ENCODE assay signal across 12 cellular contexts in the genomic region with DNA sequence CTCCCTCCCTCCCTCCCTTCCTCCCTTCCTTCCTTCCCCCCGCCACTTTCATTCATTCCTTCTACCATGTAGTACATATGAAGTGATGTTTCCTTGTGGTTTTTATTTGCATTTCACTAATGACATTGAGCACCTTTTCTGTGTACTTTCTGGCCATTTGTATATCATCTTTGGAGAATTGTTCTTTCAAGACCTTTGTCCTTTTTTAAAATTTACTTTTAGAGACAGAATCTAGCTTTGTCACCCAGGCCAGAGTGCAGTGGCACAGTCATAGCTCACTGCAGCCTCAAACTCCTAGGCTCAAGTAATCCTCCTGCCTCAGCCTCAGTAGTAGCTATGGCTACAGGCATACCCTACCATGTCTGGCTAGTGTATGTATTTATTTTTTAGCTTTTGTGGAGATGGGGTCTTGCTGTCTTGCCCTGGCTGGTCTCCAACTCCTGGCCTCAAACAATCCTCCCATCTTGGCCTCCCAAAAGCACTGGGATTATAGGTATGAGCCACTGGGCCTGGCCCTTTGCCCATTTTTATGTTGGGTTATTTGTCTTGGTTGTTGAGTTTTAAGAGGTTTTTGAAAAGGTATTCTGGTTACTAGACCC. TPM values are rescaled to one million over a fixed set of nuclear protein-coding genes. Genes with fewer than 3 reads are reported as not detected.
DNase-seq lines count a peak whose midpoint lies in the region; ATAC-seq, FAIRE-seq and TF ChIP-seq lines count a peak whose summit lies in the region.
"Had no signal": no experiment of that assay in that cellular context is flagged by ENCODE, and none has a peak within 500 bp of the region (broad histone marks: within the 10 kb centered on the region; RNA-seq: fewer than 3 reads in every experiment).

No MANE protein-coding gene starts in this region.

- no peaks in the 10 kb centered on the region for H3K9me1 ChIP-seq in endothelial cell of umbilical vein (replicated peaks; ENCODE audit: control insufficient read depth, extremely low read depth, insufficient read depth, low read length)

- CTCF ChIA-PET in endothelial cell of umbilical vein (lab: Charles Lee), result interaction anchor here (0.9 to 1.5 kb wide), 3 partner anchors 10 to 116 kb away, joined by 3 to 4 read pairs (median 3); no protein-coding TSS in a partner anchor
- CTCF ChIA-PET in naive thymus-derived CD4-positive, alpha-beta T cell (lab: Charles Lee), result no interaction called here

- H3K4me1 ChIP-seq in OCI-LY3 (ENCODE audit: low read length), result peaks cover 10% of the 10 kb centered on the region
- no peaks in the 10 kb centered on the region for H3K4me1 ChIP-seq in endothelial cell of umbilical vein (ENCODE audit: control insufficient read depth, extremely low read depth, insufficient read depth, low read length)
- no peaks in the 10 kb centered on the region for H3K4me1 ChIP-seq in naive thymus-derived CD4-positive, alpha-beta T cell (ENCODE audit: control insufficient read depth in 2 of 2, insufficient read depth in 2 of 2, low read length in 2 of 2)

- H3K4me1 Mint-ChIP-seq in naive thymus-derived CD4-positive, alpha-beta T cell, result peaks cover 0 to 5% (median 0%) of the 10 kb centered on the region in 7 donors

- H3K4me3 ChIP-seq in OCI-LY3 (ENCODE audit: low read length) (no peak overlapping the region), endothelial cell of umbilical vein (replicated peaks in 1 of 3; ENCODE audit: insufficient read depth in 1 of 3, low read depth in 1 of 3, low read length in 3 of 3) (no peak overlapping the region)
- H3K4me3 ChIP-seq in naive thymus-derived CD4-positive, alpha-beta T cell (ENCODE audit: low read length), result no peak overlapping the region

- H3K9me3 ChIP-seq in OCI-LY3 (ENCODE audit: insufficient read depth, low read length), result no peaks in the 10 kb centered on the region
- H3K9me3 ChIP-seq in endothelial cell of umbilical vein (replicated peaks; ENCODE audit: control insufficient read depth, insufficient read depth, low read length), result no peaks in the 10 kb centered on the region
- H3K9me3 ChIP-seq in naive thymus-derived CD4-positive, alpha-beta T cell (ENCODE audit: control insufficient read depth in 2 of 3, low read length in 3 of 3), result no peaks in the 10 kb centered on the region

- BruUV-seq in endothelial cell of umbilical vein (replicated peaks; lab: Mats Ljungman, UMichigan), result no TSS peak

- TF ChIP-seq POLR2A in endothelial cell of umbilical vein (IDR thresholded peaks at IDR 0.05; ENCODE audit: low read depth, low read length), result no peak

- no peak overlapping the region for H3K27ac Mint-ChIP-seq in naive thymus-derived CD4-positive, alpha-beta T cell

- H3K79me2 ChIP-seq in OCI-LY3 (ENCODE audit: low read length) (no peaks in the 10 kb centered on the region), endothelial cell of umbilical vein (ENCODE audit: control insufficient read depth, insufficient read depth, low read length) (no peaks in the 10 kb centered on the region)

- H2AFZ ChIP-seq in OCI-LY3 (ENCODE audit: low read depth, low read length), result no peak overlapping the region
- no peak overlapping the region for H2AFZ ChIP-seq in endothelial cell of umbilical vein (ENCODE audit: low read depth, low read length)

- TF ChIP-seq CTCF in OCI-LY3 (IDR thresholded peaks at IDR 0.05; ENCODE audit: low read depth, low read length) (no peak), endothelial cell of umbilical vein (IDR thresholded peaks at IDR 0.05; ENCODE audit: extremely low read depth in 1 of 2, insufficient read depth in 1 of 2, low read depth in 1 of 2, low read length in 2 of 2) (no peak)

- intact Hi-C loops in endothelial cell of umbilical vein (cut with micrococcal nuclease), result no loop called here
- intact Hi-C loops in naive thymus-derived CD4-positive, alpha-beta T cell (cut with micrococcal nuclease), result no loop called here

- peaks cover 0 to 31% (median 21%) of the 10 kb centered on the region in 5 donors for H3K36me3 Mint-ChIP-seq in naive thymus-derived CD4-positive, alpha-beta T cell

- DNase-seq in EH (ENCODE audit: low read depth) (peak; percentile 4), endothelial cell of umbilical vein (ENCODE audit: low read depth, low spot score) (no peak), NCI-H2227 (lab: John Stamatoyannopoulos, UW; ENCODE audit: unreplicated experiment) (no peak)
- DNase-seq in effector CD4-positive, alpha-beta T cell, result no peak
- DNase-seq in naive thymus-derived CD4-positive, alpha-beta T cell, result no peak
- DNase-seq: NCI-H1048, Right ventricle myocardium superior, T1000 had no signal

- no peaks in the 10 kb centered on the region for H3K27me3 Mint-ChIP-seq in naive thymus-derived CD4-positive, alpha-beta T cell

- H3K9ac ChIP-seq in OCI-LY3 (ENCODE audit: low read length), result no peak overlapping the region
- H3K9ac ChIP-seq in endothelial cell of umbilical vein (replicated peaks; ENCODE audit: extremely low read depth, insufficient read depth, low read length), result no peak overlapping the region

- no peaks in the 10 kb centered on the region for H3K9me3 Mint-ChIP-seq in naive thymus-derived CD4-positive, alpha-beta T cell

- dilution Hi-C loops in endothelial cell of umbilical vein (cut with MboI; ENCODE audit: extremely low pct_ligation_motif_present, low sequenced_read_pairs), result no loop called here

- H3K4me3 Mint-ChIP-seq in naive thymus-derived CD4-positive, alpha-beta T cell, result no peak overlapping the region

- peak; percentile 24 for FAIRE-seq in endothelial cell of umbilical vein (lab: Jason Lieb, UNC)
- FAIRE-seq: colon had no signal

- POLR2A ChIA-PET in endothelial cell of umbilical vein (lab: Charles Lee), result interaction anchor here (0.7 kb wide), 1 partner anchor 121 kb away, joined by 5 read pairs; no protein-coding TSS in a partner anchor
- POLR2A ChIA-PET in naive thymus-derived CD4-positive, alpha-beta T cell (lab: Charles Lee), result no interaction called here

- H3K36me3 ChIP-seq in OCI-LY3 (replicated peaks; ENCODE audit: low read depth, low read length) (no peaks in the 10 kb centered on the region), endothelial cell of umbilical vein (ENCODE audit: control insufficient read depth in 2 of 2, extremely low read depth in 1 of 2, insufficient read depth in 2 of 2, low read length in 2 of 2) (no peaks in the 10 kb centered on the region)
- H3K36me3 ChIP-seq in naive thymus-derived CD4-positive, alpha-beta T cell (ENCODE audit: control insufficient read depth in 2 of 3, insufficient read depth in 3 of 3, low read length in 3 of 3), result peaks cover 0 to 5% (median 0%) of the 10 kb centered on the region in 3 experiments

- H4K20me1 ChIP-seq in OCI-LY3 (ENCODE audit: insufficient read depth, low read length), result no peaks in the 10 kb centered on the region
- no peaks in the 10 kb centered on the region for H4K20me1 ChIP-seq in endothelial cell of umbilical vein (replicated peaks; ENCODE audit: control insufficient read depth, extremely low read depth, insufficient read depth, low read length)

- peak; percentile 41 for ATAC-seq in GM18909 (IDR thresholded peaks at IDR 0.05; ENCODE audit: poor library complexity, unreplicated experiment)
- ATAC-seq in naive thymus-derived CD4-positive, alpha-beta T cell, result no peak
- ATAC-seq in HG03460 (IDR thresholded peaks at IDR 0.05; ENCODE audit: unreplicated experiment), result no peak

- H3K27me3 ChIP-seq in OCI-LY3 (ENCODE audit: low read depth, low read length), result no peaks in the 10 kb centered on the region
- H3K27me3 ChIP-seq in endothelial cell of umbilical vein (ENCODE audit: control insufficient read depth in 2 of 2, insufficient read depth in 2 of 2, low read length in 2 of 2), result no peaks in the 10 kb centered on the region
- H3K27me3 ChIP-seq in naive thymus-derived CD4-positive, alpha-beta T cell (ENCODE audit: control insufficient read depth in 2 of 2, insufficient read depth in 2 of 2, low read length in 2 of 2), result no peaks in the 10 kb centered on the region

- H3K4me2 ChIP-seq in OCI-LY3 (ENCODE audit: low read length), result peak overlapping the region; percentile 21; the same call in 1 of the 2 replicates
- H3K4me2 ChIP-seq in endothelial cell of umbilical vein (ENCODE audit: insufficient read depth, low read length), result no peak overlapping the region

- no peak overlapping the region for H3K27ac ChIP-seq in OCI-LY3 (ENCODE audit: low read length)
- H3K27ac ChIP-seq in endothelial cell of umbilical vein (ENCODE audit: insufficient read depth, low read depth, low read length), result no peak overlapping the region
- no peak overlapping the region for H3K27ac ChIP-seq in naive thymus-derived CD4-positive, alpha-beta T cell (ENCODE audit: low read depth, low read length)

TF ChIP-seq in endothelial cell of umbilical vein, 7 proteins besides CTCF, POLR2A, EP300 and RAD21:
- TF ChIP-seq, protein P1, sequence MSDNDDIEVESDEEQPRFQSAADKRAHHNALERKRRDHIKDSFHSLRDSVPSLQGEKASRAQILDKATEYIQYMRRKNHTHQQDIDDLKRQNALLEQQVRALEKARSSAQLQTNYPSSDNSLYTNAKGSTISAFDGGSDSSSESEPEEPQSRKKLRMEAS (IDR thresholded peaks at IDR 0.05; ENCODE audit: insufficient read depth, insufficient read length), result no peak
- TF ChIP-seq FOS (IDR thresholded peaks at IDR 0.05; ENCODE audit: borderline replicate concordance, insufficient read depth, low read length), result no peak
- TF ChIP-seq JUN (IDR thresholded peaks at IDR 0.05; ENCODE audit: borderline replicate concordance, insufficient read depth, insufficient read length, low read depth), result no peak
- no peak for TF ChIP-seq MYC (IDR thresholded peaks at IDR 0.05; ENCODE audit: low read depth, low read length)
- TF ChIP-seq GATA2 (IDR thresholded peaks at IDR 0.05; ENCODE audit: insufficient read depth, insufficient read length, low read depth, low read length), result no peak
- no peak for TF ChIP-seq EZH2 (IDR thresholded peaks at IDR 0.05; ENCODE audit: borderline replicate concordance, low read depth, low read length, severe bottlenecking)

RNA-seq across cellular contexts. Expression of gene CTDSPL2, which starts 42.0 kb away (rescaled TPM):
- 46.0 and 55.1 TPM in 2 replicates for total RNA-seq in endothelial cell of umbilical vein
- 9.3 and 12.2 TPM in 2 replicates for polyA plus RNA-seq in endothelial cell of umbilical vein
- 19.6 and 20.6 TPM in 2 replicates for polyA plus RNA-seq in endothelial cell of umbilical vein (2011; cell fraction: cytosol; rRNA removed)
- polyA plus RNA-seq in endothelial cell of umbilical vein (2011; cell fraction: nucleus; rRNA removed), result 21.2 and 34.9 TPM in 2 replicates
- 28.6 and 41.4 TPM in 2 replicates for polyA plus RNA-seq in endothelial cell of umbilical vein (2012)
- polyA minus RNA-seq in endothelial cell of umbilical vein, result 112 and 114 TPM in 2 replicates
- polyA minus RNA-seq in endothelial cell of umbilical vein (2011; cell fraction: cytosol; rRNA and poly(A)+ RNA removed), result 87.7 TPM
- 140 and 176 TPM in 2 replicates for polyA minus RNA-seq in endothelial cell of umbilical vein (2011; cell fraction: nucleus; rRNA and poly(A)+ RNA removed)
- total RNA-seq in naive thymus-derived CD4-positive, alpha-beta T cell, result 10 to 100 TPM; 60.3 to 81.8 (median 77.3) TPM
- polyA plus RNA-seq in naive thymus-derived CD4-positive, alpha-beta T cell, result 10 to 100 TPM; 40.8 to 42.3 TPM
